31 cellular contexts compared by ENCODE assay signal in genomic region chr3:63644212-63644777, GRCh38. TPM values are rescaled to one million over a fixed set of nuclear protein-coding genes. Genes with fewer than 3 reads are reported as not detected.
DNase-seq lines count a peak whose midpoint lies in the region; TF ChIP-seq lines count a peak whose summit lies in the region.
"Had no signal": no experiment of that assay in that cellular context is flagged by ENCODE, and none has a peak within 500 bp of the region (broad histone marks: within the 10 kb centered on the region; RNA-seq: fewer than 3 reads in every experiment).

No MANE protein-coding gene starts in this region.

- H3K9ac ChIP-seq in iPS-18a (ENCODE audit: low read length) (peak overlapping the region; percentile 58), smooth muscle cell (ENCODE audit: low read depth) (no peak overlapping the region)
- H3K9ac ChIP-seq: parathyroid adenoma had no signal

- no peaks in the 10 kb centered on the region for H3K36me3 ChIP-seq in iPS-18a (ENCODE audit: control insufficient read depth, low read depth, low read length)
- H3K36me3 ChIP-seq in smooth muscle cell (ENCODE audit: low read depth), result no peaks in the 10 kb centered on the region
- H3K36me3 ChIP-seq: SJCRH30 had no signal

- H3K27me3 ChIP-seq in iPS-18a (ENCODE audit: control insufficient read depth, insufficient read depth, low read length) (no peaks in the 10 kb centered on the region), smooth muscle cell (ENCODE audit: low read depth) (peaks cover 9% of the 10 kb centered on the region)
- H3K27me3 ChIP-seq: SJCRH30 had no signal

- H3K4me2 ChIP-seq in smooth muscle cell, result no peak overlapping the region

- H3K4me3 ChIP-seq in iPS-18a (ENCODE audit: low read length) (peak overlapping the region; percentile 75), smooth muscle cell (no peak overlapping the region)
- H3K4me3 ChIP-seq: SJCRH30 had no signal

- no peaks in the 10 kb centered on the region for H3F3A ChIP-seq in smooth muscle cell (ENCODE audit: low read depth)

- H3K4me1 ChIP-seq in iPS-18a (ENCODE audit: control insufficient read depth, low read depth, low read length), result peaks cover 11% of the 10 kb centered on the region
- H3K4me1 ChIP-seq in smooth muscle cell (ENCODE audit: low read depth), result no peaks in the 10 kb centered on the region
- H3K4me1 ChIP-seq: parathyroid adenoma, SJCRH30 had no signal

- no peaks in the 10 kb centered on the region for H3K9me3 ChIP-seq in iPS-18a (ENCODE audit: control insufficient read depth, low read depth, low read length)
- H3K9me3 ChIP-seq in smooth muscle cell (replicated peaks; ENCODE audit: low read depth), result no peaks in the 10 kb centered on the region
- H3K9me3 ChIP-seq: SJCRH30 had no signal

- H3K27ac ChIP-seq in iPS-18a (ENCODE audit: low read length), result no peak overlapping the region
- no peak overlapping the region for H3K27ac ChIP-seq in smooth muscle cell (ENCODE audit: low read depth)
- H3K27ac ChIP-seq: parathyroid adenoma, SJCRH30 had no signal

- H3K79me2 ChIP-seq in smooth muscle cell (ENCODE audit: low read depth), result no peaks in the 10 kb centered on the region
- H3K79me2 ChIP-seq: parathyroid adenoma had no signal

- H3K4me3 Mint-ChIP-seq in type B pancreatic cell, result no peak overlapping the region
- H3K4me3 Mint-ChIP-seq: activated naive CD4-positive, alpha-beta T cell treated with anti-CD3 and anti-CD28 coated beads, Interleukin-2, amount 10 ng/mL, durations not matched to agents 7 days and 5 days; activated T-helper 1 cell treated with anti-CD3 and anti-CD28 coated beads, Interleukin-12 subunit alpha, Interleukin-12 subunit beta, Interleukin-2, Interleukin-4 antibody, amounts not matched to agents 30 ng/mL and 10 ng/mL and 1 ng/mL, durations not matched to agents 14 hours and 24 hours and 36 hours; CD4-positive, alpha-beta T cell had no signal

- peak; percentile 34 for DNase-seq in NCI-H748 (lab: John Stamatoyannopoulos, UW; ENCODE audit: unreplicated experiment)
- no peak for DNase-seq in NCI-H748 treated with DMSO at 0.1 percent for 48 hours (lab: John Stamatoyannopoulos, UW)
- DNase-seq in NCI-H2227 treated with DMSO at 0.1 percent for 48 hours (lab: John Stamatoyannopoulos, UW), result peak; percentile 40
- no peak for DNase-seq in type B pancreatic cell (ENCODE audit: extremely low spot score, unreplicated experiment)
- no peak for DNase-seq in NCI-H2107 treated with DMSO at 0.1 percent for 48 hours (lab: John Stamatoyannopoulos, UW; ENCODE audit: unreplicated experiment)
- no peak for DNase-seq in smooth muscle cell (lab: John Stamatoyannopoulos, UW; ENCODE audit: unreplicated experiment)
- DNase-seq in NCI-H1105 (lab: John Stamatoyannopoulos, UW), result no peak
- DNase-seq: activated CD4-positive, alpha-beta T cell treated with anti-CD3 and anti-CD28 coated beads, Interleukin-2, amount 50 U/mL, for 48 hours; activated naive CD4-positive, alpha-beta T cell treated with anti-CD3 and anti-CD28 coated beads, Interleukin-2, amount 10 ng/mL, durations not matched to agents 7 days and 5 days; AML-193; CD4-positive, alpha-beta T cell; cerebellar nuclear complex; EL; KG1; MM.1S; NCI-H1694; NCI-H69; SJCRH30; stimulated activated naive CD4-positive, alpha-beta T cell; T-helper 1 cell had no signal

- peaks cover 9% of the 10 kb centered on the region for H3K4me1 Mint-ChIP-seq in type B pancreatic cell (ENCODE audit: unreplicated experiment)
- H3K4me1 Mint-ChIP-seq: activated naive CD4-positive, alpha-beta T cell treated with anti-CD3 and anti-CD28 coated beads, Interleukin-2, amount 10 ng/mL, durations not matched to agents 7 days and 5 days had no signal

- H3K36me3 Mint-ChIP-seq in type B pancreatic cell, result no peaks in the 10 kb centered on the region
- H3K36me3 Mint-ChIP-seq: activated naive CD4-positive, alpha-beta T cell treated with anti-CD3 and anti-CD28 coated beads, Interleukin-2, amount 10 ng/mL, durations not matched to agents 7 days and 5 days; brain had no signal

- peaks cover 4% of the 10 kb centered on the region for H3K27me3 Mint-ChIP-seq in type B pancreatic cell
- H3K27me3 Mint-ChIP-seq: activated naive CD4-positive, alpha-beta T cell treated with anti-CD3 and anti-CD28 coated beads, Interleukin-2, amount 10 ng/mL, durations not matched to agents 7 days and 5 days had no signal

- no peak overlapping the region for H2AFZ ChIP-seq in smooth muscle cell (ENCODE audit: low read depth)
- H2AFZ ChIP-seq: parathyroid adenoma had no signal

- WGBS in smooth muscle cell (ENCODE audit: low lambda C conversion rate), result 68% methylated on average over 5 of the region's 5 CpGs

- H3K9me3 Mint-ChIP-seq in type B pancreatic cell, result peaks cover 6% of the 10 kb centered on the region
- H3K9me3 Mint-ChIP-seq: activated naive CD4-positive, alpha-beta T cell treated with anti-CD3 and anti-CD28 coated beads, Interleukin-2, amount 10 ng/mL, durations not matched to agents 7 days and 5 days; activated T-helper 1 cell treated with anti-CD3 and anti-CD28 coated beads, Interleukin-12 subunit alpha, Interleukin-12 subunit beta, Interleukin-2, Interleukin-4 antibody, amounts not matched to agents 30 ng/mL and 10 ng/mL and 1 ng/mL, durations not matched to agents 14 hours and 24 hours and 36 hours; neural crest cell had no signal

- peak overlapping the region; percentile 5 for H3K27ac Mint-ChIP-seq in type B pancreatic cell
- H3K27ac Mint-ChIP-seq: activated T-helper 1 cell treated with anti-CD3 and anti-CD28 coated beads, Interleukin-12 subunit alpha, Interleukin-12 subunit beta, Interleukin-2, Interleukin-4 antibody, amounts not matched to agents 30 ng/mL and 10 ng/mL and 1 ng/mL, durations not matched to agents 14 hours and 24 hours and 36 hours; CD4-positive, alpha-beta T cell had no signal

- no peak for TF ChIP-seq CTCF in type B pancreatic cell (conservative IDR thresholded peaks at IDR 0.05)
- no peak for TF ChIP-seq CTCF in smooth muscle cell (IDR thresholded peaks at IDR 0.05; ENCODE audit: borderline replicate concordance, insufficient read depth, poor library complexity, severe bottlenecking)

- no peaks in the 10 kb centered on the region for H4K20me1 ChIP-seq in smooth muscle cell (ENCODE audit: low read depth)

RNA-seq across cellular contexts. Expression of gene SNTN, which starts 8.2 kb away (rescaled TPM):
- not detected in 2 replicates for total RNA-seq in type B pancreatic cell (ENCODE audit: low replicate concordance)
- total RNA-seq in smooth muscle cell, result not detected in 2 replicates
- 0.21 TPM in 1 of 2 replicates, not detected in the other for polyA plus RNA-seq in smooth muscle cell
- total RNA-seq: activated T-helper 1 cell treated with anti-CD3 and anti-CD28 coated beads, Interleukin-12 subunit alpha, Interleukin-12 subunit beta, Interleukin-2, Interleukin-4 antibody, amounts not matched to agents 30 ng/mL and 10 ng/mL and 1 ng/mL, durations not matched to agents 14 hours and 24 hours and 36 hours; CD4-positive, alpha-beta T cell; dermis microvascular lymphatic vessel endothelial cell; fibroblast of lung; lung microvascular endothelial cell; neural crest cell; RPMI7951; sciatic nerve; SJCRH30; temporal lobe had no signal
- polyA plus RNA-seq: fibroblast of lung had no signal

Comparison
In these comparisons a context has a peak if more than half of its experiments do, and no peak if none do; other contexts are left out.
1. DNase-seq: peak in NCI-H748 (single experiment) and NCI-H2227 treated with DMSO at 0.1 percent for 48 hours (single experiment); none in NCI-H748 treated with DMSO at 0.1 percent for 48 hours (single experiment), type B pancreatic cell (single experiment), NCI-H2107 treated with DMSO at 0.1 percent for 48 hours (single experiment), smooth muscle cell (single experiment) and NCI-H1105 (single experiment).